Comparison of ENCODE assay signal across 8 cellular contexts in the genomic region with DNA sequence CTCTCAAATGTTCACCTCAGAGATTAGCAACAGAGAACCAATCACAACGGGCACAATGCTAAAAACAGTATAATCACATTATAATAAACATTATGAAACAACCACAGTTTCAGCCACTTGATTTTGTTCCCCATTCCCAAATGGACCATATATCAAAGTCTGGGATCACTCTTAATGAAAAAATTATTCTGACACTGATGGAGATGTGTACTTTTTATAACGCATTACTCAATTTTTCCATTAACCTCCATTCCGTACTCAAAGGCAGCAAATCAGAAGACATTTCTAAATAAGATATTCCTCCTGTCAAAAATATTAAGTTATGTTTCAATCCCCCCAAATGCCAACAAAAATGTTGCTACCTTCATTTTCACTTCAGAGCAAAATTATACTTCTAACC. TPM values are rescaled to one million over a fixed set of nuclear protein-coding genes. Genes with fewer than 3 reads are reported as not detected.
DNase-seq lines count a peak whose midpoint lies in the region; ATAC-seq, FAIRE-seq and TF ChIP-seq lines count a peak whose summit lies in the region.

No MANE protein-coding gene starts in this region.

- no peaks in the 10 kb centered on the region for H3K27me3 ChIP-seq in ascending aorta
- H3K27me3 ChIP-seq in lower lobe of right lung (ENCODE audit: low read depth): no peaks in the 10 kb centered on the region

- peaks cover 0 to 5% of the 10 kb centered on the region in 2 experiments; a peak in 1 of 3 replicates for H3K36me3 ChIP-seq in HEK293 (ENCODE audit: control insufficient read depth in 2 of 2, insufficient read depth in 1 of 2, low read length in 2 of 2)
- no peaks in the 10 kb centered on the region for H3K36me3 ChIP-seq in ascending aorta
- no peaks in the 10 kb centered on the region for H3K36me3 ChIP-seq in lower lobe of right lung

- TF ChIP-seq RAD21 in A549 (conservative IDR thresholded peaks at IDR 0.05 in 1 of 2, IDR thresholded peaks at IDR 0.05 in 1 of 2): no peak

- ATAC-seq in A549: no peak
- no peak for ATAC-seq in lower lobe of right lung
- no peak for ATAC-seq in HG03571 (IDR thresholded peaks at IDR 0.05; ENCODE audit: unreplicated experiment)
- no peak for ATAC-seq in GM19324 (IDR thresholded peaks at IDR 0.05; ENCODE audit: low FRiP score, unreplicated experiment)

- H3K4me2 ChIP-seq in A549: peak overlapping the region; percentile 97

- H3K27ac ChIP-seq in A549 (no peak overlapping the region), HEK293 (ENCODE audit: extremely low read depth, low read depth, low read length) (no peak overlapping the region), ascending aorta (peak overlapping the region; percentile 20 to 97), lower lobe of right lung (no peak overlapping the region)

- TF ChIP-seq CTCF in A549 (IDR thresholded peaks at IDR 0.05) (no peak), HEK293 (tag by site-specific recombination; IDR thresholded peaks at IDR 0.05) (no peak), ascending aorta (IDR thresholded peaks at IDR 0.05) (no peak), lower lobe of right lung (IDR thresholded peaks at IDR 0.05) (no peak), GM13976 (IDR thresholded peaks at IDR 0.05; ENCODE audit: borderline replicate concordance, control extremely low read depth, extremely low read depth, insufficient read depth, missing control alignments) (no peak)

- DNase-seq in A549 (ENCODE audit: low read depth in 1 of 2, low spot score in 1 of 2) (no peak), ascending aorta (ENCODE audit: low spot score in 2 of 2) (no peak), lower lobe of right lung (no peak), AG20443 (ENCODE audit: low spot score) (no peak), GM13976 (ENCODE audit: low spot score) (no peak)

- no peak for TF ChIP-seq EP300 in A549 (IDR thresholded peaks at IDR 0.05)

- H3K9me3 ChIP-seq in A549 (no peaks in the 10 kb centered on the region), HEK293 (ENCODE audit: control insufficient read depth, insufficient read depth, low read depth, low read length) (no peaks in the 10 kb centered on the region), ascending aorta (no peaks in the 10 kb centered on the region), lower lobe of right lung (no peaks in the 10 kb centered on the region)

- no peak for FAIRE-seq in A549 (lab: Jason Lieb, UNC)

- peaks cover 31% of the 10 kb centered on the region for H3K4me1 ChIP-seq in A549
- H3K4me1 ChIP-seq in HEK293 (ENCODE audit: control insufficient read depth, insufficient read depth, low read length): peaks cover 21% of the 10 kb centered on the region
- peaks cover 2 to 31% of the 10 kb centered on the region in 2 donors for H3K4me1 ChIP-seq in ascending aorta
- peaks cover 67% of the 10 kb centered on the region for H3K4me1 ChIP-seq in lower lobe of right lung

- in situ Hi-C loops in GM13976 (cut with MboI; ENCODE audit: low sequenced_read_pairs, unreplicated experiment): no loop called here

- peak overlapping the region; percentile 91; the same call in 2 of the 3 replicates for H3K4me3 ChIP-seq in A549
- peak overlapping the region; percentile 20 for H3K4me3 ChIP-seq in HEK293 (ENCODE audit: low read depth, low read length)
- peak overlapping the region; percentile 91 to 96 for H3K4me3 ChIP-seq in ascending aorta
- H3K4me3 ChIP-seq in lower lobe of right lung: peak overlapping the region; percentile 4

- CTCF ChIA-PET in A549 (lab: Yijun Ruan, JAX): interaction anchor here (1.2 kb wide), 1 partner anchor 43 kb away, joined by 8 read pairs; no protein-coding TSS in a partner anchor
- CTCF ChIA-PET in HEK293 (lab: Yijun Ruan, JAX): interaction anchor here (1.2 kb wide), 1 partner anchor 42 kb away, joined by 3 read pairs; no protein-coding TSS in a partner anchor

- intact Hi-C loops in ascending aorta (cut with DNase I): loop anchor here (5.0 kb wide), 1 partner anchor 60 kb away; no protein-coding TSS in a partner anchor
- intact Hi-C loops in lower lobe of right lung (cut with DNase I): no loop called here

- POLR2A ChIA-PET in A549 (lab: Yijun Ruan, JAX) (no interaction called here), HEK293 (lab: Yijun Ruan, JAX) (no interaction called here)

- TF ChIP-seq POLR2A in A549 (IDR thresholded peaks at IDR 0.05; ENCODE audit: low read length): no peak

- 66% methylated on average over 3 of the region's 3 CpGs for WGBS in A549 (ENCODE audit: missing lambda C conversion rate)

TF ChIP-seq in A549, 52 proteins besides CTCF, POLR2A, EP300 and RAD21 (continues in another document):
- TF ChIP-seq ZNF302 (CRISPR knock-in tag; IDR thresholded peaks at IDR 0.05) (no peak), CEBPB (IDR thresholded peaks at IDR 0.05) (no peak), TP53 (CRISPR knock-in tag; IDR thresholded peaks at IDR 0.05) (no peak), KDM5A (IDR thresholded peaks at IDR 0.05) (no peak), MAFK (IDR thresholded peaks at IDR 0.05; ENCODE audit: partially characterized antibody) (no peak), HOXA7 (CRISPR knock-in tag; IDR thresholded peaks at IDR 0.05) (no peak), NR3C1 (IDR thresholded peaks at IDR 0.05) (no peak), HOXB5 (CRISPR knock-in tag; IDR thresholded peaks at IDR 0.05) (no peak)
- TF ChIP-seq, protein P1, sequence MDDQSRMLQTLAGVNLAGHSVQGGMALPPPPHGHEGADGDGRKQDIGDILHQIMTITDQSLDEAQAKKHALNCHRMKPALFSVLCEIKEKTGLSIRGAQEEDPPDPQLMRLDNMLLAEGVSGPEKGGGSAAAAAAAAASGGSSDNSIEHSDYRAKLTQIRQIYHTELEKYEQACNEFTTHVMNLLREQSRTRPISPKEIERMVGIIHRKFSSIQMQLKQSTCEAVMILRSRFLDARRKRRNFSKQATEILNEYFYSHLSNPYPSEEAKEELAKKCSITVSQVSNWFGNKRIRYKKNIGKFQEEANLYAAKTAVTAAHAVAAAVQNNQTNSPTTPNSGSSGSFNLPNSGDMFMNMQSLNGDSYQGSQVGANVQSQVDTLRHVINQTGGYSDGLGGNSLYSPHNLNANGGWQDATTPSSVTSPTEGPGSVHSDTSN (IDR thresholded peaks at IDR 0.05): no peak

TF ChIP-seq in HEK293, 187 proteins besides CTCF, POLR2A, EP300 and RAD21:
- no peak for TF ChIP-seq ZBTB48 (tag by site-specific recombination; IDR thresholded peaks at IDR 0.05)

RNA-seq across cellular contexts. Expression of a gene that starts 2.8 kb away (rescaled TPM):
- 180 and 199 TPM in 2 replicates for polyA plus RNA-seq in A549 (2011; rRNA removed)
- polyA plus RNA-seq in A549 (2012; cell fraction: cytosol; rRNA removed): 293 and 348 TPM in 2 replicates
- polyA plus RNA-seq in A549 (2012; cell fraction: nucleus; rRNA removed): 558 and 578 TPM in 2 replicates
- 210 to 244 TPM (median 239 TPM) in 3 replicates for polyA plus RNA-seq in A549 (2017; fragmentation: RNase III; extraction: RNeasy Plus Mini Kit Qiagen cat#74134 plus additional on column Dnase treatment)
- 200 and 245 TPM in 2 replicates for polyA minus RNA-seq in A549 (2011; rRNA and poly(A)+ RNA removed)
- 208 TPM for total RNA-seq in ascending aorta
- total RNA-seq in lower lobe of right lung: 154 TPM

RNA-seq across cellular contexts. Expression of a gene that starts 2.8 kb away (rescaled TPM):
- 92.9 and 119 TPM in 2 replicates for polyA plus RNA-seq in A549 (2011; rRNA removed)
- polyA plus RNA-seq in A549 (2012; cell fraction: cytosol; rRNA removed): 41.1 and 47.6 TPM in 2 replicates
- 84.2 and 93.7 TPM in 2 replicates for polyA plus RNA-seq in A549 (2012; cell fraction: nucleus; rRNA removed)
- 49.0 to 50.9 TPM (median 49.9 TPM) in 3 replicates for polyA plus RNA-seq in A549 (2017; fragmentation: RNase III; extraction: RNeasy Plus Mini Kit Qiagen cat#74134 plus additional on column Dnase treatment)
- polyA minus RNA-seq in A549 (2011; rRNA and poly(A)+ RNA removed): 174 and 209 TPM in 2 replicates
- total RNA-seq in ascending aorta: 8.9 TPM
- total RNA-seq in lower lobe of right lung: 70.5 TPM

RNA-seq across cellular contexts. Expression of a gene that starts 37.2 kb away (rescaled TPM):
- 50.5 and 72.0 TPM in 2 replicates for polyA plus RNA-seq in A549 (2011; rRNA removed)
- polyA plus RNA-seq in A549 (2012; cell fraction: cytosol; rRNA removed): 69.8 and 103 TPM in 2 replicates
- polyA plus RNA-seq in A549 (2012; cell fraction: nucleus; rRNA removed): 47.8 and 55.9 TPM in 2 replicates
- polyA plus RNA-seq in A549 (2017; fragmentation: RNase III; extraction: RNeasy Plus Mini Kit Qiagen cat#74134 plus additional on column Dnase treatment): 39.2 to 44.0 TPM (median 39.5 TPM) in 3 replicates
- 29.8 and 35.3 TPM in 2 replicates for polyA minus RNA-seq in A549 (2011; rRNA and poly(A)+ RNA removed)
- 62.2 TPM for total RNA-seq in ascending aorta
- 22.2 TPM for total RNA-seq in lower lobe of right lung

RNA-seq across cellular contexts. Expression of a gene that starts 37.3 kb away (rescaled TPM):
- polyA plus RNA-seq in A549 (2011; rRNA removed) (201 and 204 TPM in 2 replicates), A549 (2017; fragmentation: RNase III; extraction: RNeasy Plus Mini Kit Qiagen cat#74134 plus additional on column Dnase treatment) (365 to 430 TPM (median 425 TPM) in 3 replicates)
- polyA plus RNA-seq in A549 (2012; cell fraction: cytosol; rRNA removed): 974 and 1,231 TPM in 2 replicates
- 655 and 1,009 TPM in 2 replicates for polyA plus RNA-seq in A549 (2012; cell fraction: nucleus; rRNA removed)
- polyA minus RNA-seq in A549 (2011; rRNA and poly(A)+ RNA removed): 20.8 and 23.3 TPM in 2 replicates
- total RNA-seq in ascending aorta (85.5 TPM), lower lobe of right lung (81.7 TPM)

RNA-seq across cellular contexts. Expression of a gene that starts 46.3 kb away (rescaled TPM):
- polyA plus RNA-seq in A549 (2011; rRNA removed) (5.0 and 7.9 TPM in 2 replicates), A549 (2017; fragmentation: RNase III; extraction: RNeasy Plus Mini Kit Qiagen cat#74134 plus additional on column Dnase treatment) (2.6 to 4.6 TPM (median 4.4 TPM) in 3 replicates)
- polyA plus RNA-seq in A549 (2012; cell fraction: cytosol; rRNA removed): 4.4 TPM in 2 replicates
- polyA plus RNA-seq in A549 (2012; cell fraction: nucleus; rRNA removed): 13.1 and 16.5 TPM in 2 replicates
- 3.2 and 7.2 TPM in 2 replicates for polyA minus RNA-seq in A549 (2011; rRNA and poly(A)+ RNA removed)
- total RNA-seq in ascending aorta (35.3 TPM), lower lobe of right lung (4.2 TPM)

Comparison
In these comparisons a context has a peak if more than half of its experiments do, and no peak if none do; other contexts are left out.
1. H3K27ac ChIP-seq: peak in ascending aorta (2 of 2); none in A549 (0 of 2), HEK293 (single experiment) and lower lobe of right lung (single experiment).
2. H3K4me3 ChIP-seq: peak in every context shown above with its lines; median percentile 94 in ascending aorta; 91 in A549; 20 in HEK293; 4 in lower lobe of right lung.